ENCODE assay signal across 19 cellular contexts in genomic region chr20:39835040-39835842, GRCh38.
DNase-seq lines count a peak whose midpoint lies in the region; ATAC-seq and TF ChIP-seq lines count a peak whose summit lies in the region.
"Had no signal": no experiment of that assay in that cellular context is flagged by ENCODE, and none has a peak within 500 bp of the region (broad histone marks: within the 10 kb centered on the region; RNA-seq: fewer than 3 reads in every experiment).

No MANE protein-coding gene starts in this region.

- no peak for TF ChIP-seq CTCF in body of pancreas (IDR thresholded peaks at IDR 0.05)
- no peak for TF ChIP-seq CTCF in parathyroid adenoma (IDR thresholded peaks at IDR 0.05)

- H3K4me2 ChIP-seq in parathyroid adenoma (ENCODE audit: low read length) = no peak overlapping the region
- H3K4me2 ChIP-seq: KMS-11 had no signal

- peak overlapping the region; percentile 79 for H2AFZ ChIP-seq in parathyroid adenoma

- no peak for TF ChIP-seq POLR2A in body of pancreas (IDR thresholded peaks at IDR 0.05)

- H3K27ac ChIP-seq in body of pancreas = no peak overlapping the region
- H3K27ac ChIP-seq in parathyroid adenoma = peak overlapping the region; percentile 95
- H3K27ac ChIP-seq: C4-2B, KMS-11 had no signal

- H3K27me3 ChIP-seq in body of pancreas = no peaks in the 10 kb centered on the region
- H3K27me3 ChIP-seq in parathyroid adenoma (ENCODE audit: control insufficient read depth, insufficient read depth, low read length) = no peaks in the 10 kb centered on the region
- H3K27me3 ChIP-seq: MG63 had no signal

- ATAC-seq in body of pancreas = no peak
- peak; percentile 63 to 91 for ATAC-seq in left cardiac atrium
- ATAC-seq: HepG2, PC-3 had no signal

- H3K4me3 ChIP-seq in body of pancreas (no peak overlapping the region), parathyroid adenoma (ENCODE audit: low read depth, low read length) (no peak overlapping the region)
- H3K4me3 ChIP-seq: MG63 had no signal

- no peaks in the 10 kb centered on the region for H3K4me1 ChIP-seq in body of pancreas
- peaks cover 45% of the 10 kb centered on the region for H3K4me1 ChIP-seq in parathyroid adenoma

- H3K9ac ChIP-seq in parathyroid adenoma = no peak overlapping the region
- H3K9ac ChIP-seq: KMS-11 had no signal

- no peaks in the 10 kb centered on the region for H3K79me2 ChIP-seq in parathyroid adenoma

- WGBS in body of pancreas, 2 donors = 66 to 69% methylated on average over 7 of the region's 7 CpGs

- intact Hi-C loops in body of pancreas (cut with DNase I) = no loop called here
- intact Hi-C loops in left cardiac atrium (cut with DNase I) = loop anchor here in 1 of 2 donors (10.0 kb wide), 1 partner anchor 860 kb away; no protein-coding TSS in a partner anchor

- H3K36me3 ChIP-seq in body of pancreas (replicated peaks in 1 of 2; ENCODE audit: insufficient read depth in 1 of 2, low read depth in 2 of 2) (no peaks in the 10 kb centered on the region), parathyroid adenoma (ENCODE audit: control insufficient read depth, insufficient read depth, low read length) (no peaks in the 10 kb centered on the region)
- H3K36me3 ChIP-seq: MG63 had no signal

- peak; percentile 42 for DNase-seq in Ammon's horn (ENCODE audit: low spot score)
- peak in 3 of 4 donors; percentile 47 to 59 (median 52) for DNase-seq in body of pancreas
- peak; percentile 63 for DNase-seq in left cardiac atrium
- DNase-seq in NCI-H510A (lab: John Stamatoyannopoulos, UW) = no peak
- DNase-seq in DMS 273 (lab: John Stamatoyannopoulos, UW; ENCODE audit: unreplicated experiment) = no peak
- DNase-seq in central memory CD4-positive, alpha-beta T cell = no peak
- DNase-seq in GDM1 (lab: John Stamatoyannopoulos, UW) = no peak
- DNase-seq: DMS153, H7, MG63, NCI-H1105, NCI-H1694 treated with DMSO at 0.1 percent for 48 hours, NCI-H446, NCI-H748 treated with DMSO at 0.1 percent for 48 hours, PC-3 had no signal

- H3K9me3 ChIP-seq in body of pancreas = no peaks in the 10 kb centered on the region
- H3K9me3 ChIP-seq in parathyroid adenoma (ENCODE audit: control insufficient read depth, low read length) = no peaks in the 10 kb centered on the region
- H3K9me3 ChIP-seq: MG63 had no signal

Comparison
In these comparisons a context has a peak if more than half of its experiments do, and no peak if none do; other contexts are left out.
1. DNase-seq: peak in Ammon's horn (single experiment), body of pancreas (3 of 4) and left cardiac atrium (single experiment); none in NCI-H510A (single experiment), DMS 273 (single experiment), central memory CD4-positive, alpha-beta T cell (single experiment) and GDM1 (single experiment).